Comparison of ENCODE assay signal across 8 cellular contexts in genomic region chr12:124518051-124518932, GRCh38.
DNase-seq lines count a peak whose midpoint lies in the region; ATAC-seq and TF ChIP-seq lines count a peak whose summit lies in the region.

No MANE protein-coding gene starts in this region.

- H3K27ac ChIP-seq in VCaP, result peak overlapping the region; percentile 100

- TF ChIP-seq CTCF in VCaP (conservative IDR thresholded peaks at IDR 0.05), result no peak

- DNase-seq in DMS 273 (lab: John Stamatoyannopoulos, UW; ENCODE audit: unreplicated experiment), result peak; percentile 98
- DNase-seq in NCI-H1694 (lab: John Stamatoyannopoulos, UW), result peak; percentile 94
- DNase-seq in foreskin melanocyte, result peak; percentile 98
- DNase-seq in nucleus accumbens (lab: John Stamatoyannopoulos, UW), result peak; percentile 63 to 98 (median 92)
- DNase-seq in activated gamma-delta T cell treated with Interleukin-2 at 50 U/mL for 16 hours, result no peak

- ATAC-seq in HG02678 (IDR thresholded peaks at IDR 0.05; ENCODE audit: unreplicated experiment), result no peak
- no peak for ATAC-seq in HG02610 (IDR thresholded peaks at IDR 0.05; ENCODE audit: unreplicated experiment)
